Comparison of ENCODE assay signal across 14 cellular contexts in genomic region chr6:87431263-87431662, GRCh38. TPM values are rescaled to one million over a fixed set of nuclear protein-coding genes. Genes with fewer than 3 reads are reported as not detected.
"Had no signal": no experiment of that assay in that cellular context is flagged by ENCODE, and none has a peak within 500 bp of the region (broad histone marks: within the 10 kb centered on the region; RNA-seq: fewer than 3 reads in every experiment).

No MANE protein-coding gene starts in this region.

- H3K4me1 ChIP-seq: body of pancreas, spleen, suprapubic skin had no signal

- H3K27me3 ChIP-seq: body of pancreas, spleen, suprapubic skin had no signal

- H3K36me3 ChIP-seq: spleen, suprapubic skin had no signal

- H3K27ac ChIP-seq: body of pancreas, spleen, suprapubic skin had no signal

- H3K9me3 ChIP-seq: body of pancreas, spleen, suprapubic skin had no signal

- H3K4me3 ChIP-seq: body of pancreas, lung, spleen, suprapubic skin had no signal

- DNase-seq: activated CD4-positive, alpha-beta memory T cell treated with anti-CD3 and anti-CD28 coated beads, Interleukin-2, amount 10 ng/mL, durations not matched to agents 7 days and 5 days; activated CD4-positive, alpha-beta T cell treated with anti-CD3 and anti-CD28 coated beads for 36 hours; activated effector memory CD4-positive, alpha-beta T cell treated with anti-CD3 and anti-CD28 coated beads, Interleukin-2, amount 50 U/mL, for 16 hours; activated T-cell treated with anti-CD3 and anti-CD28 coated beads, Interleukin-2, amount 50 U/mL, for 48 hours; amygdala; body of pancreas; effector CD8-positive, alpha-beta T cell; left colon; midbrain; spleen had no signal

- ATAC-seq: activated CD4-positive, alpha-beta T cell treated with anti-CD3 and anti-CD28 coated beads for 36 hours; body of pancreas; left colon; sciatic nerve had no signal

RNA-seq across cellular contexts. Expression of gene CFAP206, which starts 23.5 kb away (rescaled TPM):
- total RNA-seq: activated CD4-positive, alpha-beta memory T cell treated with anti-CD3 and anti-CD28 coated beads, Interleukin-2, amount 10 ng/mL, durations not matched to agents 7 days and 5 days; activated CD4-positive, alpha-beta T cell treated with anti-CD3 and anti-CD28 coated beads for 36 hours; body of pancreas; myocyte had no signal
